24 cellular contexts compared by ENCODE assay signal in genomic region chr5:39049298-39049697, GRCh38.
"Had no signal": no experiment of that assay in that cellular context is flagged by ENCODE, and none has a peak within 500 bp of the region (broad histone marks: within the 10 kb centered on the region; RNA-seq: fewer than 3 reads in every experiment).

No MANE protein-coding gene starts in this region.

- FAIRE-seq: pancreas had no signal

- H3K9me3 Mint-ChIP-seq: naive thymus-derived CD8-positive, alpha-beta T cell; stimulated activated effector memory CD8-positive, alpha-beta T cell treated with anti-CD3 and anti-CD28 coated beads, Interleukin-12 subunit alpha, Interleukin-12 subunit beta, amount 100 ng/mL, for 72 hours had no signal

- H3K4me3 ChIP-seq: dorsolateral prefrontal cortex, hepatocyte, mucosa of descending colon, neural progenitor cell, pancreas, prostate gland, right lobe of liver, suprapubic skin, tibial artery, upper lobe of left lung, vagina had no signal

- H3K9me3 ChIP-seq: mucosa of descending colon, pancreas, prostate gland, right lobe of liver, suprapubic skin, tibial artery, upper lobe of left lung, vagina had no signal

- H3K4me3 Mint-ChIP-seq: neural progenitor cell; stimulated activated effector memory CD8-positive, alpha-beta T cell treated with anti-CD3 and anti-CD28 coated beads, Interleukin-12 subunit alpha, Interleukin-12 subunit beta, amount 100 ng/mL, for 72 hours had no signal

- H3K36me3 ChIP-seq: pancreas, prostate gland, right lobe of liver, suprapubic skin, tibial artery, upper lobe of left lung, vagina had no signal

- H3K27ac ChIP-seq: hepatocyte, neural progenitor cell, pancreas, prostate gland, right lobe of liver, suprapubic skin, tibial artery, upper lobe of left lung, vagina had no signal

- H3K27me3 Mint-ChIP-seq: naive thymus-derived CD8-positive, alpha-beta T cell had no signal

- ATAC-seq: left colon; mucosa of descending colon; naive thymus-derived CD8-positive, alpha-beta T cell; stimulated activated effector memory CD8-positive, alpha-beta T cell treated with anti-CD3 and anti-CD28 coated beads, Interleukin-12 subunit alpha, Interleukin-12 subunit beta, amount 100 ng/mL, for 72 hours; stimulated activated naive CD8-positive, alpha-beta T cell treated with anti-CD3 and anti-CD28 coated beads, Interleukin-15, Interleukin-2, amounts not matched to agents 100 U/mL and 50 U/mL, for 24 hours had no signal

- H3K27ac Mint-ChIP-seq: neural progenitor cell; stimulated activated effector memory CD8-positive, alpha-beta T cell treated with anti-CD3 and anti-CD28 coated beads, Interleukin-12 subunit alpha, Interleukin-12 subunit beta, amount 100 ng/mL, for 72 hours had no signal

- H3K4me1 Mint-ChIP-seq: neural progenitor cell had no signal

- H3K4me1 ChIP-seq: neural progenitor cell, prostate gland had no signal

- H3K27me3 ChIP-seq: dorsolateral prefrontal cortex, hepatocyte, neural progenitor cell, pancreas, right lobe of liver, suprapubic skin, tibial artery, upper lobe of left lung, vagina had no signal

- DNase-seq: cortex of kidney; dorsolateral prefrontal cortex; effector CD8-positive, alpha-beta T cell; foreskin melanocyte; head of caudate nucleus; left colon; mammary epithelial cell; mucosa of descending colon; naive thymus-derived CD8-positive, alpha-beta T cell; nucleus accumbens; pancreas; retina; right lobe of liver; stimulated activated CD4-positive, alpha-beta T cell treated with anti-CD3 and anti-CD28 coated beads, Interleukin-4, amount 100 ng/mL, for 1 hour; stimulated activated CD8-positive, alpha-beta memory T cell treated with anti-CD3 and anti-CD28 coated beads, Interleukin-4, amount 100 ng/mL, for 48 hours; stimulated activated naive CD8-positive, alpha-beta T cell treated with anti-CD3 and anti-CD28 coated beads, Interleukin-15, Interleukin-2, amounts not matched to agents 100 U/mL and 50 U/mL, for 24 hours; tibial artery; upper lobe of left lung had no signal
